8 cellular contexts compared by ENCODE assay signal in genomic region chr9:129885018-129885669, GRCh38. TPM values are rescaled to one million over a fixed set of nuclear protein-coding genes. Genes with fewer than 3 reads are reported as not detected.
DNase-seq lines count a peak whose midpoint lies in the region; ATAC-seq and TF ChIP-seq lines count a peak whose summit lies in the region.

No MANE protein-coding gene starts in this region.

- no peak for TF ChIP-seq POLR2A in esophagus squamous epithelium (IDR thresholded peaks at IDR 0.05)

- H3K4me1 ChIP-seq in Karpas-422 (ENCODE audit: low read length), result peaks cover 63% of the 10 kb centered on the region
- peaks cover 33 to 80% (median 40%) of the 10 kb centered on the region in 3 donors for H3K4me1 ChIP-seq in esophagus squamous epithelium
- no peaks in the 10 kb centered on the region for H3K4me1 ChIP-seq in parathyroid adenoma

- H3K27me3 Mint-ChIP-seq in activated CD4-positive, alpha-beta memory T cell treated with anti-CD3 and anti-CD28 coated beads for 36 hours, result no peaks in the 10 kb centered on the region

- H2AFZ ChIP-seq in Karpas-422 (ENCODE audit: low read length) (peak overlapping the region; percentile 0; the same call in 1 of the 2 replicates), parathyroid adenoma (peak overlapping the region; percentile 60)

- H3K36me3 ChIP-seq in Karpas-422 (ENCODE audit: insufficient read depth, low read length), result peaks cover 7% of the 10 kb centered on the region
- H3K36me3 ChIP-seq in esophagus squamous epithelium, result peaks cover 16 to 22% (median 19%) of the 10 kb centered on the region in 3 donors
- H3K36me3 ChIP-seq in parathyroid adenoma (ENCODE audit: control insufficient read depth, insufficient read depth, low read length), result no peaks in the 10 kb centered on the region

- H3K4me3 ChIP-seq in Karpas-422 (ENCODE audit: low read length) (peak overlapping the region; percentile 64), esophagus squamous epithelium (peak overlapping the region; percentile 23 to 65 (median 50)), parathyroid adenoma (ENCODE audit: low read depth, low read length) (no peak overlapping the region)

- H3K27me3 ChIP-seq in Karpas-422 (ENCODE audit: low read length) (no peaks in the 10 kb centered on the region), esophagus squamous epithelium (no peaks in the 10 kb centered on the region), parathyroid adenoma (ENCODE audit: control insufficient read depth, insufficient read depth, low read length) (no peaks in the 10 kb centered on the region)

- H3K79me2 ChIP-seq in Karpas-422 (ENCODE audit: low read length) (peaks cover 5% of the 10 kb centered on the region; the same call in 1 of the 2 replicates), parathyroid adenoma (no peaks in the 10 kb centered on the region)

- peak overlapping the region; percentile 97 for H3K27ac Mint-ChIP-seq in activated CD4-positive, alpha-beta memory T cell treated with anti-CD3 and anti-CD28 coated beads for 36 hours

- peak; percentile 31 for DNase-seq in EH (ENCODE audit: low read depth)
- DNase-seq in Karpas-422, result peak; percentile 72
- peak; percentile 70 for DNase-seq in activated CD4-positive, alpha-beta memory T cell treated with anti-CD3 and anti-CD28 coated beads for 36 hours
- DNase-seq in esophagus squamous epithelium (lab: John Stamatoyannopoulos, UW), result no peak
- no peak for DNase-seq in SKM-1 treated with dmso at 0.1 percent for 144 hours (lab: John Stamatoyannopoulos, UW; ENCODE audit: unreplicated experiment)

- peak overlapping the region; percentile 93 for H3K27ac ChIP-seq in Karpas-422 (ENCODE audit: low read length)
- H3K27ac ChIP-seq in esophagus squamous epithelium, result peak overlapping the region; percentile 85 to 95 (median 95)
- no peak overlapping the region for H3K27ac ChIP-seq in parathyroid adenoma

- peak overlapping the region; percentile 73 for H3K4me2 ChIP-seq in Karpas-422 (ENCODE audit: low read depth, low read length, poor library complexity, severe bottlenecking)
- H3K4me2 ChIP-seq in parathyroid adenoma (ENCODE audit: low read length), result no peak overlapping the region

- H3K36me3 Mint-ChIP-seq in activated CD4-positive, alpha-beta memory T cell treated with anti-CD3 and anti-CD28 coated beads for 36 hours, result peaks cover 36% of the 10 kb centered on the region

- no peaks in the 10 kb centered on the region for H3K9me3 ChIP-seq in Karpas-422 (ENCODE audit: low read length)
- no peaks in the 10 kb centered on the region for H3K9me3 ChIP-seq in esophagus squamous epithelium
- H3K9me3 ChIP-seq in parathyroid adenoma (ENCODE audit: control insufficient read depth, low read length), result no peaks in the 10 kb centered on the region

- intact Hi-C loops in activated CD4-positive, alpha-beta memory T cell treated with anti-CD3 and anti-CD28 coated beads for 36 hours (cut with micrococcal nuclease), result loop anchor here (2.0 to 5.0 kb wide), 3 partner anchors 222 to 1757 kb away; no protein-coding TSS in a partner anchor
- intact Hi-C loops in esophagus squamous epithelium (cut with DNase I), result loop anchor here (5.0 to 10.0 kb wide), 2 partner anchors 157 to 350 kb away; partner anchors contain the start of gene FNBP1

- ATAC-seq in HG03039 (IDR thresholded peaks at IDR 0.05; ENCODE audit: unreplicated experiment) (no peak), GM19463 (IDR thresholded peaks at IDR 0.05; ENCODE audit: unreplicated experiment) (no peak)

- H3K9ac ChIP-seq in Karpas-422 (ENCODE audit: low read length) (peak overlapping the region; percentile 75), parathyroid adenoma (no peak overlapping the region)

- no peaks in the 10 kb centered on the region for H3K9me2 ChIP-seq in Karpas-422 (replicated peaks; ENCODE audit: insufficient read depth, low read length)

- POLR2A ChIA-PET in activated CD4-positive, alpha-beta memory T cell treated with anti-CD3 and anti-CD28 coated beads for 36 hours (lab: Charles Lee), result interaction anchor here (0.7 to 4.7 kb wide), 12 partner anchors 10 to 169 kb away, joined by 3 to 76 read pairs (median 4); partner anchors contain the start of genes FNBP1 and GPR107

- H3K4me3 Mint-ChIP-seq in activated CD4-positive, alpha-beta memory T cell treated with anti-CD3 and anti-CD28 coated beads for 36 hours, result peak overlapping the region; percentile 93

- TF ChIP-seq CTCF in esophagus squamous epithelium (IDR thresholded peaks at IDR 0.05), result peak in 5 of 6 experiments; percentile 16 to 52 (median 41)
- no peak for TF ChIP-seq CTCF in parathyroid adenoma (IDR thresholded peaks at IDR 0.05)

- H3K9me3 Mint-ChIP-seq in activated CD4-positive, alpha-beta memory T cell treated with anti-CD3 and anti-CD28 coated beads for 36 hours, result peaks cover 5% of the 10 kb centered on the region

- CTCF ChIA-PET in activated CD4-positive, alpha-beta memory T cell treated with anti-CD3 and anti-CD28 coated beads for 36 hours (lab: Charles Lee), result interaction anchor here (0.7 to 2.6 kb wide), 34 partner anchors 10 to 357 kb away, joined by 3 to 23 read pairs (median 5); partner anchors contain the start of genes C9orf78, FNBP1, GPR107 and TOR1B

- H4K20me1 ChIP-seq in Karpas-422 (ENCODE audit: insufficient read depth, low read depth, low read length), result no peaks in the 10 kb centered on the region

- 9 to 40% methylated on average over 4 to 15 of the region's 27 CpGs for WGBS in esophagus squamous epithelium, 2 donors

- peaks cover 48% of the 10 kb centered on the region for H3K4me1 Mint-ChIP-seq in activated CD4-positive, alpha-beta memory T cell treated with anti-CD3 and anti-CD28 coated beads for 36 hours (ENCODE audit: low read depth)

RNA-seq across cellular contexts. Expression of gene USP20, which starts 49.9 kb away (rescaled TPM):
- 11.7 and 40.3 TPM in 2 replicates for total RNA-seq in Karpas-422 (2014; rRNA removed; shearing (Covaris generic); ENCODE audit: low replicate concordance)
- 10 to 100 TPM; 51.6 to 55.3 TPM for total RNA-seq in activated CD4-positive, alpha-beta memory T cell treated with anti-CD3 and anti-CD28 coated beads for 36 hours
- 10 to 100 TPM; 12.3 to 19.7 (median 13.6) TPM for total RNA-seq in esophagus squamous epithelium

RNA-seq across cellular contexts. Expression of gene C9orf78, which starts 50.1 kb away (rescaled TPM):
- 59.7 and 66.9 TPM in 2 replicates for total RNA-seq in Karpas-422 (2014; rRNA removed; shearing (Covaris generic); ENCODE audit: low replicate concordance)
- 10 to 100 TPM; 43.6 to 47.0 TPM for total RNA-seq in activated CD4-positive, alpha-beta memory T cell treated with anti-CD3 and anti-CD28 coated beads for 36 hours
- 10 to 100 TPM; 31.2 to 92.3 (median 51.5) TPM for total RNA-seq in esophagus squamous epithelium

Comparison
In these comparisons a context has a peak if more than half of its experiments do, and no peak if none do; other contexts are left out.
1. DNase-seq: peak in EH (single experiment), Karpas-422 (single experiment) and activated CD4-positive, alpha-beta memory T cell treated with anti-CD3 and anti-CD28 coated beads for 36 hours (single experiment); none in esophagus squamous epithelium (single experiment) and SKM-1 treated with dmso at 0.1 percent for 144 hours (single experiment).